In the genomic region with DNA sequence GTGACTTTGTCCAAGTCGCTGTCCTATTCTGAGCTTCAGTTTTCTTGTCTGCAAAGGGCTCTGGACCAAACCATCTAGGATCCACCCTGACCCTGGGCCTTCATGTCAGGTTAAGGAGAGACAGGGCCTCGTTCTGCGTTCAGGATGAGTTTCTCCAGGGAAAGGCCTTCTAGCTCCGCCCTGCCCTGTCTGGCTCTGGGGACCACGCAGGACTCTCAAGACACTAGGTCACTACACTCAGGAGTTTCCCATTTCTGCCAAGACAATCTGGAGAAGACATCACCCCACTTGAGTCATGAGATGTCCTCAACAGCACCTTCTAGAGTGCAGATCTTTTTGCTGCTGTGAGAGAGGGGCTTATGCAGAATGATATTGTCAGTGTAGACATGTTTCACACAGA, we compare ENCODE assay signal across 28 cellular contexts. TPM values are rescaled to one million over a fixed set of nuclear protein-coding genes. Genes with fewer than 3 reads are reported as not detected.
"Had no signal": no experiment of that assay in that cellular context is flagged by ENCODE, and none has a peak within 500 bp of the region (broad histone marks: within the 10 kb centered on the region; RNA-seq: fewer than 3 reads in every experiment).

No MANE protein-coding gene starts in this region.

- H3K27ac Mint-ChIP-seq: naive thymus-derived CD8-positive, alpha-beta T cell; nephron; stimulated activated effector memory CD8-positive, alpha-beta T cell treated with anti-CD3 and anti-CD28 coated beads, Interleukin-12 subunit alpha, Interleukin-12 subunit beta, amount 100 ng/mL, for 72 hours; stimulated activated naive CD8-positive, alpha-beta T cell treated with anti-CD3 and anti-CD28 coated beads, Interleukin-15, Interleukin-2, amounts not matched to agents 100 ng/mL and 50 ng/mL, for 24 hours had no signal

- H3K9me3 ChIP-seq: lower lobe of right lung, neutrophil, ovary, prostate gland, suprapubic skin, thoracic aorta, uterus had no signal

- H3K27me3 Mint-ChIP-seq: naive thymus-derived CD8-positive, alpha-beta T cell; stimulated activated naive CD8-positive, alpha-beta T cell treated with anti-CD3 and anti-CD28 coated beads, Interleukin-15, Interleukin-2, amounts not matched to agents 100 ng/mL and 50 ng/mL, for 24 hours had no signal

- H3K4me3 Mint-ChIP-seq: naive thymus-derived CD8-positive, alpha-beta T cell; nephron; neural crest cell; stimulated activated effector memory CD8-positive, alpha-beta T cell treated with anti-CD3 and anti-CD28 coated beads, Interleukin-12 subunit alpha, Interleukin-12 subunit beta, amount 100 ng/mL, for 72 hours; stimulated activated naive CD8-positive, alpha-beta T cell treated with anti-CD3 and anti-CD28 coated beads, Interleukin-15, Interleukin-2, amounts not matched to agents 100 ng/mL and 50 ng/mL, for 24 hours had no signal

- DNase-seq: hippocampal formation; kidney; left colon; left lung; lower lobe of right lung; mammary epithelial cell; mesenchymal stem cell; naive thymus-derived CD8-positive, alpha-beta T cell; occipital lobe; ovary; retina; right cardiac atrium; small intestine; spleen; stimulated activated CD4-positive, alpha-beta T cell treated with anti-CD3 and anti-CD28 coated beads, Interleukin-4, amount 100 ng/mL, for 24 hours; stimulated activated naive CD4-positive, alpha-beta T cell; tibial artery; trophoblast cell; uterus had no signal

- H3K4me3 ChIP-seq: left lung, lower lobe of right lung, ovary, prostate gland, spleen, suprapubic skin, thoracic aorta, tibial artery, uterus had no signal

- ATAC-seq: left colon; left lung; lower lobe of right lung; naive thymus-derived CD8-positive, alpha-beta T cell; right cardiac atrium; sciatic nerve; stimulated activated effector memory CD8-positive, alpha-beta T cell treated with anti-CD3 and anti-CD28 coated beads, Interleukin-12 subunit alpha, Interleukin-12 subunit beta, amount 100 ng/mL, for 72 hours had no signal

- H3K27ac ChIP-seq: left lung, lower lobe of right lung, neutrophil, ovary, prostate gland, spleen, suprapubic skin, thoracic aorta, tibial artery, uterus had no signal

- H3K27me3 ChIP-seq: left lung, neutrophil, ovary, suprapubic skin, tibial artery, uterus had no signal

- H3K36me3 ChIP-seq: left lung, lower lobe of right lung, neutrophil, ovary, prostate gland, spleen, suprapubic skin, thoracic aorta, tibial artery, uterus had no signal

- H3K4me1 ChIP-seq: left lung, lower lobe of right lung, prostate gland, spleen, suprapubic skin, tibial artery, uterus had no signal

- H3K9me3 Mint-ChIP-seq: nephron; neural crest cell; stimulated activated effector memory CD8-positive, alpha-beta T cell treated with anti-CD3 and anti-CD28 coated beads, Interleukin-12 subunit alpha, Interleukin-12 subunit beta, amount 100 ng/mL, for 72 hours had no signal

- H3K36me3 Mint-ChIP-seq: naive thymus-derived CD8-positive, alpha-beta T cell; stimulated activated effector memory CD8-positive, alpha-beta T cell treated with anti-CD3 and anti-CD28 coated beads, Interleukin-12 subunit alpha, Interleukin-12 subunit beta, amount 100 ng/mL, for 72 hours had no signal

RNA-seq across cellular contexts. Expression of a gene that starts 53.2 kb away (rescaled TPM):
- total RNA-seq: naive thymus-derived CD8-positive, alpha-beta T cell; neural crest cell had no signal
